ENCODE assay signal across 8 cellular contexts in the genomic region with DNA sequence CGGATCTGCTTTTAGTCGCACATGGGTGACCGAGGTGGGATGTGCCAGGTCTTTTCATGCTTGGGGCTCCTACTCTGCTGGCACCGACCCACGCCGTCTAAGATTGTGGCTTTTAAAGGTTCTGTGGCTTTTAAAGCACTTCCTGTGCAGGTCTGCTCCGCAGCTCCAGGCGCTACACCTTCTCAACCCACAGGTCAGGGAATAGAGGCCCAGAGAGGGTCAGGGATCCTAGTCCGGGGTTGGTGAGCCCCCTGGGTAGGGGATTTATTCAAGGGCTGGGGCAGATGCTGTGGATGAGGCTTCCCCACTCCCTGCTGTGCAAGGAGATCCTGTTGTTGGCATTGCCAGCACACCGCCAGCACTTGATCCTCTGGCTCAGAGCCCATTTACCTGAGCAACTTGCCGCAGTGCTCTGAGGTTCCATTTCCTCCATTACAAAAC.
DNase-seq lines count a peak whose midpoint lies in the region; ATAC-seq and TF ChIP-seq lines count a peak whose summit lies in the region.

No MANE protein-coding gene starts in this region.

- H3K9me3 Mint-ChIP-seq in WTC11: peaks cover 4% of the 10 kb centered on the region; the same call in 1 of the 2 replicates

- H2BK15ac ChIP-seq in neuronal stem cell (ENCODE audit: low read length): no peak overlapping the region

- H2AK5ac ChIP-seq in neuronal stem cell (ENCODE audit: low read depth, low read length): no peak overlapping the region

- H3K4me3 ChIP-seq in neuronal stem cell (ENCODE audit: low read length in 2 of 2): no peak overlapping the region

- POLR2A ChIA-PET in WTC11 (lab: Charles Lee): no interaction called here

- H2AFZ ChIP-seq in neuronal stem cell (ENCODE audit: low read length): no peak overlapping the region

- ATAC-seq in left lobe of liver (no peak), GM18502 (IDR thresholded peaks at IDR 0.05; ENCODE audit: poor library complexity, unreplicated experiment) (no peak), GM18517 (IDR thresholded peaks at IDR 0.05; ENCODE audit: unreplicated experiment) (no peak), WTC11 (no peak)

- H3K14ac ChIP-seq in neuronal stem cell (ENCODE audit: low read length): no peak overlapping the region

- peak overlapping the region; percentile 79 for H3K27ac ChIP-seq in C4-2B
- H3K27ac ChIP-seq in neuronal stem cell (replicated peaks; ENCODE audit: low read length): no peak overlapping the region

- no peaks in the 10 kb centered on the region for H3K9me3 ChIP-seq in neuronal stem cell (replicated peaks in 1 of 2; ENCODE audit: control insufficient read depth in 2 of 2, insufficient read depth in 1 of 2, low read depth in 1 of 2, low read length in 2 of 2)

- no peak for TF ChIP-seq CTCF in C4-2B (conservative IDR thresholded peaks at IDR 0.05)
- no peak for TF ChIP-seq CTCF in WTC11 (IDR thresholded peaks at IDR 0.05)

- H2BK5ac ChIP-seq in neuronal stem cell (ENCODE audit: low read length): no peak overlapping the region

- no peak overlapping the region for H3K23ac ChIP-seq in neuronal stem cell (ENCODE audit: low read depth, low read length, poor library complexity)

- H3K36me3 Mint-ChIP-seq in WTC11: no peaks in the 10 kb centered on the region

- peak; percentile 70 for DNase-seq in NCI-H2029 (lab: John Stamatoyannopoulos, UW)
- peak; percentile 40 to 43 for DNase-seq in activated T-cell treated with anti-CD3 and anti-CD28 coated beads, Interleukin-2, amount 50 U/mL, for 48 hours
- DNase-seq in neuronal stem cell (ENCODE audit: low spot score): no peak
- no peak for DNase-seq in left lobe of liver (ENCODE audit: low spot score)
- no peak for DNase-seq in WTC11 (ENCODE audit: low spot score)

- no CpG with 5 or more reads among the region's 11 CpGs for WGBS in neuronal stem cell (ENCODE audit: extremely low coverage in 2 of 2, insufficient read length in 2 of 2, insufficient replicate concordance in 1 of 2), 2 donors

- peaks cover 0 to 20% of the 10 kb centered on the region in 2 donors for H3K4me1 ChIP-seq in neuronal stem cell (ENCODE audit: control insufficient read depth in 2 of 2, insufficient read depth in 1 of 2, low read depth in 1 of 2, low read length in 2 of 2)

- H3K4ac ChIP-seq in neuronal stem cell (ENCODE audit: low read length): no peak overlapping the region

- H3K4me3 Mint-ChIP-seq in WTC11: no peak overlapping the region

- no peaks in the 10 kb centered on the region for H3K79me1 ChIP-seq in neuronal stem cell (ENCODE audit: low read depth, low read length)

- CTCF ChIA-PET in WTC11 (lab: Charles Lee): interaction anchor here (1.7 kb wide), 1 partner anchor 28 kb away, joined by 3 read pairs; no protein-coding TSS in a partner anchor

- H3K9ac ChIP-seq in neuronal stem cell (ENCODE audit: low read depth, low read length, poor library complexity): no peak overlapping the region

- H3K27ac Mint-ChIP-seq in WTC11: no peak overlapping the region

- H3K4me2 ChIP-seq in neuronal stem cell (ENCODE audit: insufficient read depth, low read length, poor library complexity, severe bottlenecking): no peak overlapping the region

- no peaks in the 10 kb centered on the region for H3K27me3 Mint-ChIP-seq in WTC11 (ENCODE audit: low read depth)

- H3K4me1 Mint-ChIP-seq in WTC11: peaks cover 25% of the 10 kb centered on the region

- H3K27me3 ChIP-seq in neuronal stem cell (ENCODE audit: control insufficient read depth in 3 of 3, insufficient read depth in 3 of 3, low read depth in 1 of 3, low read length in 3 of 3): peaks cover 0 to 2% (median 0%) of the 10 kb centered on the region in 3 experiments

- no peak overlapping the region for H2BK12ac ChIP-seq in neuronal stem cell (ENCODE audit: low read length)

- H4K8ac ChIP-seq in neuronal stem cell (ENCODE audit: low read depth, low read length): no peak overlapping the region

- no peaks in the 10 kb centered on the region for H3K36me3 ChIP-seq in neuronal stem cell (replicated peaks in 1 of 2; ENCODE audit: control insufficient read depth in 2 of 2, insufficient read depth in 2 of 2, low read length in 2 of 2)

- no peak overlapping the region for H2BK120ac ChIP-seq in neuronal stem cell (ENCODE audit: low read depth, low read length)

- H3K18ac ChIP-seq in neuronal stem cell (ENCODE audit: low read length): no peak overlapping the region

- peak overlapping the region; percentile 30 for H4K91ac ChIP-seq in neuronal stem cell (ENCODE audit: low read depth, low read length, poor library complexity)

TF ChIP-seq in WTC11, 78 proteins besides CTCF, POLR2A, EP300 and RAD21:
- TF ChIP-seq, protein P1, sequence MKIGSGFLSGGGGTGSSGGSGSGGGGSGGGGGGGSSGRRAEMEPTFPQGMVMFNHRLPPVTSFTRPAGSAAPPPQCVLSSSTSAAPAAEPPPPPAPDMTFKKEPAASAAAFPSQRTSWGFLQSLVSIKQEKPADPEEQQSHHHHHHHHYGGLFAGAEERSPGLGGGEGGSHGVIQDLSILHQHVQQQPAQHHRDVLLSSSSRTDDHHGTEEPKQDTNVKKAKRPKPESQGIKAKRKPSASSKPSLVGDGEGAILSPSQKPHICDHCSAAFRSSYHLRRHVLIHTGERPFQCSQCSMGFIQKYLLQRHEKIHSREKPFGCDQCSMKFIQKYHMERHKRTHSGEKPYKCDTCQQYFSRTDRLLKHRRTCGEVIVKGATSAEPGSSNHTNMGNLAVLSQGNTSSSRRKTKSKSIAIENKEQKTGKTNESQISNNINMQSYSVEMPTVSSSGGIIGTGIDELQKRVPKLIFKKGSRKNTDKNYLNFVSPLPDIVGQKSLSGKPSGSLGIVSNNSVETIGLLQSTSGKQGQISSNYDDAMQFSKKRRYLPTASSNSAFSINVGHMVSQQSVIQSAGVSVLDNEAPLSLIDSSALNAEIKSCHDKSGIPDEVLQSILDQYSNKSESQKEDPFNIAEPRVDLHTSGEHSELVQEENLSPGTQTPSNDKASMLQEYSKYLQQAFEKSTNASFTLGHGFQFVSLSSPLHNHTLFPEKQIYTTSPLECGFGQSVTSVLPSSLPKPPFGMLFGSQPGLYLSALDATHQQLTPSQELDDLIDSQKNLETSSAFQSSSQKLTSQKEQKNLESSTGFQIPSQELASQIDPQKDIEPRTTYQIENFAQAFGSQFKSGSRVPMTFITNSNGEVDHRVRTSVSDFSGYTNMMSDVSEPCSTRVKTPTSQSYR (CRISPR knock-in tag; IDR thresholded peaks at IDR 0.05): no peak
- TF ChIP-seq CREB1 (CRISPR knock-in tag; IDR thresholded peaks at IDR 0.05): no peak
- no peak for TF ChIP-seq NR3C1 (CRISPR knock-in tag; conservative IDR thresholded peaks at IDR 0.05; ENCODE audit: low read depth)
- TF ChIP-seq PRRX2 (CRISPR knock-in tag; IDR thresholded peaks at IDR 0.05): no peak
- TF ChIP-seq, protein P2, sequence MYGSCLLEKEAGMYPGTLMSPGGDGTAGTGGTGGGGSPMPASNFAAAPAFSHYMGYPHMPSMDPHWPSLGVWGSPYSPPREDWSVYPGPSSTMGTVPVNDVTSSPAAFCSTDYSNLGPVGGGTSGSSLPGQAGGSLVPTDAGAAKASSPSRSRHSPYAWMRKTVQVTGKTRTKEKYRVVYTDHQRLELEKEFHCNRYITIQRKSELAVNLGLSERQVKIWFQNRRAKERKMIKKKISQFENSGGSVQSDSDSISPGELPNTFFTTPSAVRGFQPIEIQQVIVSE (CRISPR knock-in tag; IDR thresholded peaks at IDR 0.05; ENCODE audit: borderline replicate concordance): no peak
- no peak for TF ChIP-seq ZNF138 (CRISPR knock-in tag; conservative IDR thresholded peaks at IDR 0.05)
- TF ChIP-seq KAT7 (CRISPR knock-in tag; IDR thresholded peaks at IDR 0.05; ENCODE audit: borderline replicate concordance): no peak

Comparison
In these comparisons a context has a peak if more than half of its experiments do, and no peak if none do; other contexts are left out.
1. DNase-seq: peak in NCI-H2029 (single experiment) and activated T-cell treated with anti-CD3 and anti-CD28 coated beads, Interleukin-2, amount 50 U/mL, for 48 hours (2 of 2); none in neuronal stem cell (single experiment), left lobe of liver (single experiment) and WTC11 (single experiment).